ENCODE assay signal across 14 cellular contexts in genomic region chr13:83332751-83333150, GRCh38.
A peak's percentile ranks its signal among the peaks of the same experiment; 100 is the strongest.
DNase-seq lines count a peak whose midpoint lies in the region; ATAC-seq lines count a peak whose summit lies in the region.
"Had no signal": no experiment of that assay in that cellular context is flagged by ENCODE, and none has a peak within 500 bp of the region (broad histone marks: within the 10 kb centered on the region; RNA-seq: fewer than 3 reads in every experiment).

No MANE protein-coding gene starts in this region.

- peaks cover 17% of the 10 kb centered on the region for H3K4me1 ChIP-seq in SJCRH30
- H3K4me1 ChIP-seq: Caco-2 had no signal

- no peak overlapping the region; the same call in 1 of the 2 replicates for H3K4me3 ChIP-seq in SJCRH30
- H3K4me3 ChIP-seq: GM23248 had no signal

- no peaks in the 10 kb centered on the region for H3K27me3 ChIP-seq in SJCRH30

- ATAC-seq in HG03097 (IDR thresholded peaks at IDR 0.05; ENCODE audit: low FRiP score, unreplicated experiment) = no peak

- DNase-seq in COLO829 (ENCODE audit: low spot score) (peak; percentile 4), NCI-H1048 (lab: John Stamatoyannopoulos, UW) (peak; percentile 67), SJCRH30 (peak in 1 of 2 experiments; percentile 73), NCI-H446 (lab: John Stamatoyannopoulos, UW) (no peak), NCI-H1930 (lab: John Stamatoyannopoulos, UW) (no peak)
- DNase-seq: C1 segment of cervical spinal cord; Caco-2; CD4-positive, alpha-beta memory T cell; DMS153; DND-41; GM23248; H7; HCEC 1CT had no signal

- no peaks in the 10 kb centered on the region for H3K36me3 ChIP-seq in SJCRH30

- H3K9me3 ChIP-seq in SJCRH30 (replicated peaks) = no peaks in the 10 kb centered on the region
- H3K9me3 ChIP-seq: Caco-2 had no signal

- H3K27ac ChIP-seq in SJCRH30 = peak overlapping the region; percentile 68
- H3K27ac ChIP-seq: GM23248 had no signal

Comparison
In these comparisons a context has a peak if more than half of its experiments do, and no peak if none do; other contexts are left out.
1. DNase-seq: peak in COLO829 (single experiment) and NCI-H1048 (single experiment); none in NCI-H446 (0 of 2) and NCI-H1930 (0 of 2).